ENCODE assay signal across 14 cellular contexts in genomic region chr9:122144836-122145235, GRCh38. TPM values are rescaled to one million over a fixed set of nuclear protein-coding genes. Genes with fewer than 3 reads are reported as not detected.
DNase-seq lines count a peak whose midpoint lies in the region; ATAC-seq and TF ChIP-seq lines count a peak whose summit lies in the region.
"Had no signal": no experiment of that assay in that cellular context is flagged by ENCODE, and none has a peak within 500 bp of the region (broad histone marks: within the 10 kb centered on the region; RNA-seq: fewer than 3 reads in every experiment).

No MANE protein-coding gene starts in this region.

- H3K79me2 ChIP-seq in MM.1S (ENCODE audit: low read length) = peaks cover 7% of the 10 kb centered on the region
- no peaks in the 10 kb centered on the region for H3K79me2 ChIP-seq in neural cell (replicated peaks; ENCODE audit: insufficient read depth, low read length)

- TF ChIP-seq EP300 in neural cell (conservative IDR thresholded peaks at IDR 0.05; ENCODE audit: poor library complexity, severe bottlenecking) = no peak

- H4K20me1 ChIP-seq in MM.1S (ENCODE audit: insufficient read depth, low read length) (no peaks in the 10 kb centered on the region), neural cell (ENCODE audit: insufficient read depth) (no peaks in the 10 kb centered on the region)

- H3K9me2 ChIP-seq in MM.1S (replicated peaks; ENCODE audit: insufficient read depth, low read length) = no peaks in the 10 kb centered on the region
- no peaks in the 10 kb centered on the region for H3K9me2 ChIP-seq in neural cell (ENCODE audit: insufficient read depth, low read length)

- no peak overlapping the region for H3K27ac ChIP-seq in MM.1S (ENCODE audit: low read length)
- no peak overlapping the region for H3K27ac ChIP-seq in neural cell (ENCODE audit: low read length)

- no peaks in the 10 kb centered on the region for H3K4me1 ChIP-seq in MM.1S (ENCODE audit: low read length)

- H3F3A ChIP-seq in MM.1S (ENCODE audit: insufficient read depth, low read length) = no peaks in the 10 kb centered on the region
- H3F3A ChIP-seq in neural cell (ENCODE audit: insufficient read depth, low read length, poor library complexity, severe bottlenecking) = no peaks in the 10 kb centered on the region

- peaks cover 3% of the 10 kb centered on the region; the same call in 1 of the 2 replicates for H3K36me3 ChIP-seq in MM.1S (replicated peaks; ENCODE audit: insufficient read depth, low read length)
- peaks cover 10% of the 10 kb centered on the region for H3K36me3 ChIP-seq in neural cell (ENCODE audit: insufficient read depth, low read length)

- TF ChIP-seq RAD21 in neural cell (conservative IDR thresholded peaks at IDR 0.05) = no peak

- ATAC-seq in GM21529 (IDR thresholded peaks at IDR 0.05; ENCODE audit: unreplicated experiment) = no peak
- ATAC-seq: stimulated activated memory B cell treated with anti-CD40 and anti-IgM and Interleukin-4, amounts not matched to agents 10 μg/mL and 1 μg/mL and 100 μg/mL, for 72 hours had no signal

- H3K4me3 ChIP-seq in MM.1S (ENCODE audit: low read length) (no peak overlapping the region), neural cell (ENCODE audit: low read length) (no peak overlapping the region)

- TF ChIP-seq CTCF in MM.1S (IDR thresholded peaks at IDR 0.05; ENCODE audit: low read length) (peak; percentile 39), neural cell (IDR thresholded peaks at IDR 0.05; ENCODE audit: poor library complexity, severe bottlenecking) (peak; percentile 46)

- no peak overlapping the region for H2AFZ ChIP-seq in MM.1S (ENCODE audit: low read length)
- no peak overlapping the region for H2AFZ ChIP-seq in neural cell (ENCODE audit: low read depth, low read length)

- H3K9me3 ChIP-seq in MM.1S (replicated peaks; ENCODE audit: insufficient read depth, low read length) = no peaks in the 10 kb centered on the region
- H3K9me3 ChIP-seq in neural cell (ENCODE audit: low read length) = no peaks in the 10 kb centered on the region

- peak; percentile 26 for DNase-seq in DMS53 (lab: John Stamatoyannopoulos, UW)
- no peak for DNase-seq in DMS53 treated with DMSO at 0.1 percent for 48 hours (lab: John Stamatoyannopoulos, UW; ENCODE audit: unreplicated experiment)
- peak; percentile 13 for DNase-seq in MM.1S
- DNase-seq in dermis blood vessel endothelial cell = peak; percentile 74
- no peak for DNase-seq in NCI-H2171 treated with DMSO at 0.1 percent for 48 hours (lab: John Stamatoyannopoulos, UW)
- DNase-seq in NCI-H2081 (lab: John Stamatoyannopoulos, UW) = no peak
- DNase-seq: 8988T, NCI-H1930, T-helper 9 cell had no signal

- H3K9ac ChIP-seq in MM.1S (ENCODE audit: low read length) (no peak overlapping the region), neural cell (ENCODE audit: low read length) (no peak overlapping the region)

- H3K27me3 ChIP-seq in MM.1S (replicated peaks; ENCODE audit: insufficient read depth, low read length) (no peaks in the 10 kb centered on the region), neural cell (ENCODE audit: insufficient read depth, low read depth, low read length) (no peaks in the 10 kb centered on the region)

- H3K4me2 ChIP-seq in MM.1S (ENCODE audit: low read depth, low read length) (no peak overlapping the region), neural cell (ENCODE audit: low read length) (no peak overlapping the region)

TF ChIP-seq in neural cell, 6 proteins besides CTCF, POLR2A, EP300 and RAD21:
- TF ChIP-seq SMC3 (conservative IDR thresholded peaks at IDR 0.05; ENCODE audit: poor library complexity) = peak; percentile 22
- no peak for TF ChIP-seq MXI1 (conservative IDR thresholded peaks at IDR 0.05; ENCODE audit: poor library complexity, severe bottlenecking)
TF ChIP-seq in neural cell: peak in this region for 1.

RNA-seq across cellular contexts. Expression of gene NDUFA8, which starts 14.7 kb away (rescaled TPM):
- 40.7 and 48.5 TPM in 2 replicates for total RNA-seq in dermis blood vessel endothelial cell
- 65.0 and 73.1 TPM in 2 replicates for polyA plus RNA-seq in neural cell
- 27.0 and 37.6 TPM in 2 replicates for polyA minus RNA-seq in neural cell

RNA-seq across cellular contexts. Expression of gene MORN5, which starts 14.9 kb away (rescaled TPM):
- total RNA-seq in dermis blood vessel endothelial cell = not detected in 2 replicates
- polyA plus RNA-seq in neural cell = 1.1 TPM in 1 of 2 replicates, not detected in the other
- polyA minus RNA-seq in neural cell = not detected in 2 replicates
- total RNA-seq: activated T-helper 2 cell treated with anti-CD3 and anti-CD28 coated beads, Interferon-gamma antibody, Interleukin-2, Interleukin-4, amounts not matched to agents 10 μg/mL and 5 μg/mL and 100 μg/mL, durations not matched to agents 14 hours and 24 hours and 36 hours; skeletal muscle tissue had no signal

RNA-seq across cellular contexts. Expression of gene TTLL11, which starts 51.7 kb away (rescaled TPM):
- total RNA-seq in dermis blood vessel endothelial cell = 4.3 and 5.3 TPM in 2 replicates
- 8.0 and 8.4 TPM in 2 replicates for polyA plus RNA-seq in neural cell
- polyA minus RNA-seq in neural cell = 24.8 and 29.5 TPM in 2 replicates

Comparison
In these comparisons a context has a peak if more than half of its experiments do, and no peak if none do; other contexts are left out.
1. DNase-seq: peak in DMS53 (single experiment), MM.1S (single experiment) and dermis blood vessel endothelial cell (single experiment); none in DMS53 treated with DMSO at 0.1 percent for 48 hours (single experiment), NCI-H2171 treated with DMSO at 0.1 percent for 48 hours (single experiment) and NCI-H2081 (0 of 2).